ENCODE assay signal across 8 cellular contexts in genomic region chr16:69311533-69312388, GRCh38. TPM values are rescaled to one million over a fixed set of nuclear protein-coding genes. Genes with fewer than 3 reads are reported as not detected.
DNase-seq lines count a peak whose midpoint lies in the region; ATAC-seq and TF ChIP-seq lines count a peak whose summit lies in the region.

No MANE protein-coding gene starts in this region.

- H3K9ac ChIP-seq in liver (ENCODE audit: low read depth in 1 of 2, low read length in 2 of 2) = peak overlapping the region; percentile 80 to 86

- peaks cover 55% of the 10 kb centered on the region for H3K36me3 Mint-ChIP-seq in Calu3 (ENCODE audit: insufficient read depth, unreplicated experiment)

- DNase-seq in Calu3 = peak; percentile 58
- peak in 3 of 5 donors; percentile 24 to 54 (median 38) for DNase-seq in T-helper 1 cell
- DNase-seq in choroid plexus epithelial cell (ENCODE audit: low read depth) = peak; percentile 27
- peak; percentile 26 for DNase-seq in stimulated activated naive CD4-positive, alpha-beta T cell treated with Interleukin-2 at 50 U/mL for 16 hours (lab: John Stamatoyannopoulos, UW)
- DNase-seq in DMS153 treated with DMSO at 0.1 percent for 48 hours (lab: John Stamatoyannopoulos, UW; ENCODE audit: unreplicated experiment) = no peak

- H3K9me3 Mint-ChIP-seq in Calu3 (ENCODE audit: low read depth, unreplicated experiment) = no peaks in the 10 kb centered on the region

- peak; percentile 61 for ATAC-seq in GM19395 (IDR thresholded peaks at IDR 0.05; ENCODE audit: unreplicated experiment)
- peak; percentile 52 for ATAC-seq in HG03432 (IDR thresholded peaks at IDR 0.05; ENCODE audit: unreplicated experiment)

- 2% methylated on average over 59 of the region's 59 CpGs for WGBS in liver

- peaks cover 8% of the 10 kb centered on the region for H3K4me1 Mint-ChIP-seq in Calu3 (ENCODE audit: low read depth, unreplicated experiment)

- H3K36me3 ChIP-seq in liver (ENCODE audit: control insufficient read depth in 4 of 4, insufficient read depth in 3 of 4, low read depth in 1 of 4, low read length in 3 of 4) = peaks cover 0 to 4% (median 2%) of the 10 kb centered on the region in 4 donors

- no peaks in the 10 kb centered on the region for H3K27me3 ChIP-seq in liver (ENCODE audit: control insufficient read depth in 4 of 4, insufficient read depth in 4 of 4, low read length in 3 of 4)

- H3K27ac ChIP-seq in liver (ENCODE audit: low read depth in 1 of 2, low read length in 2 of 2) = peak overlapping the region; percentile 86 to 88

- no peak for TF ChIP-seq CTCF in Calu3 (IDR thresholded peaks at IDR 0.05; ENCODE audit: unreplicated experiment)
- TF ChIP-seq CTCF in choroid plexus epithelial cell (conservative IDR thresholded peaks at IDR 0.05; ENCODE audit: low read depth, low read length) = peak; percentile 28
- TF ChIP-seq CTCF in liver (IDR thresholded peaks at IDR 0.05; ENCODE audit: low read depth, low read length, missing input control) = no peak

- no peaks in the 10 kb centered on the region for H3K27me3 Mint-ChIP-seq in Calu3 (ENCODE audit: unreplicated experiment)

- peaks cover 14 to 47% (median 36%) of the 10 kb centered on the region in 4 donors for H3K4me1 ChIP-seq in liver (ENCODE audit: control insufficient read depth in 4 of 4, insufficient read depth in 4 of 4, low read length in 3 of 4)

- H3K4me3 Mint-ChIP-seq in Calu3 (ENCODE audit: low read depth, unreplicated experiment) = peak overlapping the region; percentile 87

- peak overlapping the region; percentile 75 for H3K27ac Mint-ChIP-seq in Calu3 (ENCODE audit: unreplicated experiment)

- peak overlapping the region; percentile 83 for H3K4me3 ChIP-seq in choroid plexus epithelial cell (ENCODE audit: low read depth, low read length)
- peak overlapping the region; percentile 74 to 94 (median 85) for H3K4me3 ChIP-seq in liver (ENCODE audit: low read depth in 1 of 3, low read length in 3 of 3)

- intact Hi-C loops in Calu3 (cut with micrococcal nuclease; ENCODE audit: unreplicated experiment) = no loop called here

- no peaks in the 10 kb centered on the region for H3K9me3 ChIP-seq in liver (ENCODE audit: control insufficient read depth in 4 of 4, low read length in 3 of 4)

- BruUV-seq in Calu3 (replicated peaks; lab: Mats Ljungman, UMichigan) = TSS peak; percentile 63

- CTCF ChIA-PET in Calu3 (lab: Charles Lee) = interaction anchor here (0.6 kb wide), 1 partner anchor 173 kb away, joined by 6 read pairs; no protein-coding TSS in a partner anchor

- TF ChIP-seq RAD21 in liver (IDR thresholded peaks at IDR 0.05) = no peak

TF ChIP-seq in liver, 16 proteins besides CTCF, POLR2A, EP300 and RAD21:
- no peak for TF ChIP-seq GABPA (IDR thresholded peaks at IDR 0.05 in 1 of 2, conservative IDR thresholded peaks at IDR 0.05 in 1 of 2)
- TF ChIP-seq YY1 (IDR thresholded peaks at IDR 0.05) = peak; percentile 15

RNA-seq across cellular contexts. Expression of gene VPS4A, which starts 0.6 kb away (rescaled TPM):
- 31.4 and 34.4 TPM in 2 replicates for total RNA-seq in Calu3 (2022)
- total RNA-seq in liver = 10 to 100 TPM; 13.3 to 15.2 TPM
- polyA plus RNA-seq in liver = 10 to 100 TPM; 13.7 to 15.7 TPM

RNA-seq across cellular contexts. Expression of gene PDF, which starts 18.6 kb away (rescaled TPM):
- 25.5 and 29.4 TPM in 2 replicates for total RNA-seq in Calu3 (2022)
- 10 to 100 TPM; 16.8 to 31.3 TPM for total RNA-seq in liver
- 10 to 100 TPM; 22.2 to 24.0 TPM for polyA plus RNA-seq in liver

RNA-seq across cellular contexts. Expression of gene COG8, which starts 27.6 kb away (rescaled TPM):
- total RNA-seq in Calu3 (2022) = 55.0 and 57.4 TPM in 2 replicates
- 10 to 100 TPM; 28.8 to 37.4 TPM for total RNA-seq in liver
- polyA plus RNA-seq in liver = 10 to 100 TPM; 11.2 to 19.6 TPM

RNA-seq across cellular contexts. Expression of gene NIP7, which starts 27.8 kb away (rescaled TPM):
- 55.8 and 59.8 TPM in 2 replicates for total RNA-seq in Calu3 (2022)
- total RNA-seq in liver = 10 to 100 TPM; 11.7 to 14.0 TPM
- polyA plus RNA-seq in liver = 10 to 100 TPM in 1 of 2 donors, 1 to 10 TPM in 1; 7.4 to 10.5 TPM

RNA-seq across cellular contexts. Expression of gene TMED6, which starts 39.8 kb away (rescaled TPM):
- total RNA-seq in Calu3 (2022) (1.4 and 1.7 TPM in 2 replicates), liver (10 to 100 TPM; 10.6 to 46.2 TPM)
- polyA plus RNA-seq in liver = 10 to 100 TPM in 1 of 2 donors, under 1 TPM in 1; 0.18 to 11.4 TPM
